Comparison of ENCODE assay signal across 1 cellular context in genomic region chr1:9066945-9067807, GRCh38.
A peak's percentile ranks its signal among the peaks of the same experiment; 100 is the strongest.
TF ChIP-seq lines count a peak whose summit lies in the region.

No MANE protein-coding gene starts in this region.

TF ChIP-seq in HepG2, 621 proteins besides CTCF, POLR2A, EP300 and RAD21 (continues in another document):
- TF ChIP-seq ATF5 (CRISPR knock-in tag; IDR thresholded peaks at IDR 0.05; ENCODE audit: low read depth) (no peak), ZFP37 (CRISPR knock-in tag; IDR thresholded peaks at IDR 0.05; ENCODE audit: borderline replicate concordance) (peak; percentile 73; the same call in 1 of the 2 replicates), AFF4 (CRISPR knock-in tag; IDR thresholded peaks at IDR 0.05) (no peak), THAP7 (CRISPR knock-in tag; IDR thresholded peaks at IDR 0.05) (0 out of 2 replicates have a peak, but pooled peaks have one; percentile 46), ETV6 (CRISPR knock-in tag; conservative IDR thresholded peaks at IDR 0.05) (no peak), DMAP1 (CRISPR knock-in tag; IDR thresholded peaks at IDR 0.05) (no peak), ZZZ3 (CRISPR knock-in tag; IDR thresholded peaks at IDR 0.05; ENCODE audit: borderline replicate concordance) (no peak), RFXANK (CRISPR knock-in tag; IDR thresholded peaks at IDR 0.05) (no peak), NR1H2 (CRISPR knock-in tag; IDR thresholded peaks at IDR 0.05; ENCODE audit: borderline replicate concordance, low read depth) (no peak), NR2F6 (IDR thresholded peaks at IDR 0.05) (no peak), NR2F6 (CRISPR knock-in tag; IDR thresholded peaks at IDR 0.05) (peak; percentile 26; the same call in 1 of the 2 replicates), ZNF546 (CRISPR knock-in tag; conservative IDR thresholded peaks at IDR 0.05) (no peak), ZNF276 (CRISPR knock-in tag; IDR thresholded peaks at IDR 0.05; ENCODE audit: low read depth) (no peak), ZNF672 (CRISPR knock-in tag; IDR thresholded peaks at IDR 0.05) (no peak), ZNF749 (CRISPR knock-in tag; IDR thresholded peaks at IDR 0.05; ENCODE audit: borderline replicate concordance) (no peak), RCOR2 (CRISPR knock-in tag; IDR thresholded peaks at IDR 0.05) (0 out of 2 replicates have a peak, but pooled peaks have one; percentile 29), SIX4 (CRISPR knock-in tag; IDR thresholded peaks at IDR 0.05) (no peak), XBP1 (CRISPR knock-in tag; IDR thresholded peaks at IDR 0.05) (no peak), ZNF878 (CRISPR knock-in tag; IDR thresholded peaks at IDR 0.05) (peak; percentile 90; the same call in 1 of the 2 replicates), CEBPZ (IDR thresholded peaks at IDR 0.05; ENCODE audit: low read length) (no peak), USF2 (IDR thresholded peaks at IDR 0.05; ENCODE audit: low read depth, low read length) (peak; percentile 41; the same call in 1 of the 2 replicates), USF2 (CRISPR knock-in tag; IDR thresholded peaks at IDR 0.05; ENCODE audit: borderline replicate concordance) (no peak), PPARG (CRISPR knock-in tag; conservative IDR thresholded peaks at IDR 0.05) (no peak), ZBTB8A (CRISPR knock-in tag; IDR thresholded peaks at IDR 0.05; ENCODE audit: borderline replicate concordance, low read depth) (no peak), LCORL (IDR thresholded peaks at IDR 0.05) (no peak), LCORL (CRISPR knock-in tag; IDR thresholded peaks at IDR 0.05) (0 out of 2 replicates have a peak, but pooled peaks have one; percentile 18), ZNF367 (CRISPR knock-in tag; IDR thresholded peaks at IDR 0.05; ENCODE audit: borderline replicate concordance) (no peak), KMT2A (CRISPR knock-in tag; IDR thresholded peaks at IDR 0.05) (no peak), ZMAT5 (CRISPR knock-in tag; IDR thresholded peaks at IDR 0.05; ENCODE audit: borderline replicate concordance, low read depth) (no peak), GABPB1 (CRISPR knock-in tag; IDR thresholded peaks at IDR 0.05) (peak; percentile 31; the same call in 1 of the 2 replicates), ZSCAN5A (CRISPR knock-in tag; IDR thresholded peaks at IDR 0.05; ENCODE audit: borderline replicate concordance) (no peak), CC2D1A (CRISPR knock-in tag; IDR thresholded peaks at IDR 0.05) (no peak), ZSCAN22 (CRISPR knock-in tag; IDR thresholded peaks at IDR 0.05) (no peak), ZNF382 (CRISPR knock-in tag; IDR thresholded peaks at IDR 0.05; ENCODE audit: borderline replicate concordance) (no peak), ZFP82 (CRISPR knock-in tag; IDR thresholded peaks at IDR 0.05; ENCODE audit: borderline replicate concordance) (no peak), FOXK1 (CRISPR knock-in tag; IDR thresholded peaks at IDR 0.05; ENCODE audit: borderline replicate concordance, low read depth) (peak; percentile 51; the same call in 1 of the 2 replicates), ZNF10 (CRISPR knock-in tag; IDR thresholded peaks at IDR 0.05; ENCODE audit: borderline replicate concordance, low read depth) (no peak), YEATS2 (CRISPR knock-in tag; IDR thresholded peaks at IDR 0.05; ENCODE audit: borderline replicate concordance) (peak; percentile 47; the same call in 1 of the 2 replicates), TBP (CRISPR knock-in tag; IDR thresholded peaks at IDR 0.05) (no peak), MEIS2 (CRISPR knock-in tag; IDR thresholded peaks at IDR 0.05) (peak; percentile 68), ARNT2 (CRISPR knock-in tag; IDR thresholded peaks at IDR 0.05; ENCODE audit: low read depth) (no peak), FOXJ3 (CRISPR knock-in tag; IDR thresholded peaks at IDR 0.05; ENCODE audit: borderline replicate concordance) (no peak), CHCHD3 (CRISPR knock-in tag; IDR thresholded peaks at IDR 0.05) (no peak), MIER2 (CRISPR knock-in tag; IDR thresholded peaks at IDR 0.05) (no peak), PBX2 (CRISPR knock-in tag; IDR thresholded peaks at IDR 0.05) (no peak), ZNF280D (CRISPR knock-in tag; IDR thresholded peaks at IDR 0.05) (no peak)
